ENCODE assay signal across 11 cellular contexts in genomic region chr6:111683749-111684267, GRCh38.
DNase-seq lines count a peak whose midpoint lies in the region; ATAC-seq and TF ChIP-seq lines count a peak whose summit lies in the region.
"Had no signal": no experiment of that assay in that cellular context is flagged by ENCODE, and none has a peak within 500 bp of the region (broad histone marks: within the 10 kb centered on the region; RNA-seq: fewer than 3 reads in every experiment).

No MANE protein-coding gene starts in this region.

- no peaks in the 10 kb centered on the region for H3K27me3 ChIP-seq in CD8-positive, alpha-beta memory T cell (ENCODE audit: insufficient read depth, low read length, poor library complexity, severe bottlenecking)

- peaks cover 52% of the 10 kb centered on the region for H3K36me3 ChIP-seq in CD8-positive, alpha-beta memory T cell (ENCODE audit: insufficient read depth, low read length)

- no peaks in the 10 kb centered on the region for H3K27me3 Mint-ChIP-seq in CD8-positive, alpha-beta memory T cell
- peaks cover 3% of the 10 kb centered on the region for H3K27me3 Mint-ChIP-seq in glutamatergic neuron (ENCODE audit: unreplicated experiment)
- H3K27me3 Mint-ChIP-seq: dendritic cell treated with granulocyte-macrophage colony-stimulating factor and Interleukin-4, amounts not matched to agents 40 ng/mL and 50 ng/mL, for 4 days had no signal

- peak in 1 of 5 donors; percentile 38 for DNase-seq in CD8-positive, alpha-beta memory T cell
- DNase-seq in Right ventricle myocardium superior (no peak), skeletal muscle cell (ENCODE audit: low read depth) (peak; percentile 62), glutamatergic neuron (no peak), SK-N-DZ (ENCODE audit: low spot score) (no peak)
- DNase-seq: KBM-7, posterior cingulate gyrus had no signal

- WGBS in adipose tissue, 3 donors: 36 to 62% (median 50%) methylated on average over 5 of the region's 5 CpGs

- peak; percentile 49 for ATAC-seq in Right ventricle myocardium superior (ENCODE audit: poor library complexity)
- ATAC-seq in HG03469 (IDR thresholded peaks at IDR 0.05; ENCODE audit: unreplicated experiment): no peak
- no peak for ATAC-seq in GM18505 (IDR thresholded peaks at IDR 0.05; ENCODE audit: unreplicated experiment)

- peaks cover 86 to 99% (median 97%) of the 10 kb centered on the region in 3 donors for H3K4me1 Mint-ChIP-seq in CD8-positive, alpha-beta memory T cell
- peaks cover 28% of the 10 kb centered on the region for H3K4me1 Mint-ChIP-seq in glutamatergic neuron (ENCODE audit: low read depth, unreplicated experiment)

- intact Hi-C loops in Right ventricle myocardium superior (cut with DNase I): no loop called here

- no peaks in the 10 kb centered on the region for H3K9me3 ChIP-seq in CD8-positive, alpha-beta memory T cell (ENCODE audit: low read length)

- peak overlapping the region; percentile 31 to 87 (median 68) for H3K4me3 Mint-ChIP-seq in CD8-positive, alpha-beta memory T cell
- no peak overlapping the region for H3K4me3 Mint-ChIP-seq in glutamatergic neuron (ENCODE audit: unreplicated experiment)
- H3K4me3 Mint-ChIP-seq: dendritic cell treated with granulocyte-macrophage colony-stimulating factor and Interleukin-4, amounts not matched to agents 40 ng/mL and 50 ng/mL, for 4 days had no signal

- H3K4me1 ChIP-seq in CD8-positive, alpha-beta memory T cell (ENCODE audit: insufficient read depth, low read length): peaks cover 46% of the 10 kb centered on the region

- no peak overlapping the region for H3K27ac ChIP-seq in CD8-positive, alpha-beta memory T cell (ENCODE audit: low read depth, low read length)
- H3K27ac ChIP-seq in adipose tissue (ENCODE audit: low read depth, low read length): peak overlapping the region; percentile 71

- TF ChIP-seq CTCF in glutamatergic neuron (IDR thresholded peaks at IDR 0.05; ENCODE audit: partially characterized antibody, unreplicated experiment): no peak

- CTCF ChIA-PET in CD8-positive, alpha-beta memory T cell (lab: Charles Lee): no interaction called here

- H3K9me3 Mint-ChIP-seq in CD8-positive, alpha-beta memory T cell: no peaks in the 10 kb centered on the region
- H3K9me3 Mint-ChIP-seq in glutamatergic neuron (ENCODE audit: unreplicated experiment): peaks cover 10% of the 10 kb centered on the region
- H3K9me3 Mint-ChIP-seq: dendritic cell treated with granulocyte-macrophage colony-stimulating factor and Interleukin-4, amounts not matched to agents 40 ng/mL and 50 ng/mL, for 4 days had no signal

- no peak overlapping the region for H3K4me3 ChIP-seq in CD8-positive, alpha-beta memory T cell (ENCODE audit: low read length)
- H3K4me3 ChIP-seq in skeletal muscle cell (ENCODE audit: low read depth, low read length): no peak overlapping the region

- H3K27ac Mint-ChIP-seq in CD8-positive, alpha-beta memory T cell: peak overlapping the region; percentile 67 to 96 (median 80)
- H3K27ac Mint-ChIP-seq in glutamatergic neuron (ENCODE audit: unreplicated experiment): no peak overlapping the region
- H3K27ac Mint-ChIP-seq: dendritic cell treated with granulocyte-macrophage colony-stimulating factor and Interleukin-4, amounts not matched to agents 40 ng/mL and 50 ng/mL, for 4 days had no signal

- POLR2A ChIA-PET in CD8-positive, alpha-beta memory T cell (lab: Charles Lee): interaction anchor here (0.6 kb wide), 1 partner anchor 313 kb away, joined by 3 read pairs; no protein-coding TSS in a partner anchor

- H3K36me3 Mint-ChIP-seq in CD8-positive, alpha-beta memory T cell: peaks cover 10 to 96% (median 46%) of the 10 kb centered on the region in 3 donors
- H3K36me3 Mint-ChIP-seq in glutamatergic neuron (ENCODE audit: unreplicated experiment): peaks cover 10% of the 10 kb centered on the region

- no peak for TF ChIP-seq POLR2A in GM18505 (IDR thresholded peaks at IDR 0.05; ENCODE audit: borderline replicate concordance, extremely low read depth, insufficient read depth, insufficient read length)
